Comparison of ENCODE assay signal across 8 cellular contexts in genomic region chr10:114631678-114632417, GRCh38. TPM values are rescaled to one million over a fixed set of nuclear protein-coding genes. Genes with fewer than 3 reads are reported as not detected.
DNase-seq lines count a peak whose midpoint lies in the region; ATAC-seq and TF ChIP-seq lines count a peak whose summit lies in the region.

No MANE protein-coding gene starts in this region.

- H3K27ac Mint-ChIP-seq in Caco-2 (ENCODE audit: unreplicated experiment), result peak overlapping the region; percentile 85
- no peak overlapping the region for H3K27ac Mint-ChIP-seq in activated CD4-positive, alpha-beta memory T cell treated with anti-CD3 and anti-CD28 coated beads for 36 hours
- H3K27ac Mint-ChIP-seq in type B pancreatic cell, result peak overlapping the region; percentile 98

- H3K4me3 Mint-ChIP-seq in Caco-2 (ENCODE audit: unreplicated experiment) (peak overlapping the region; percentile 87), type B pancreatic cell (peak overlapping the region; percentile 95)
- H3K4me3 Mint-ChIP-seq in activated CD4-positive, alpha-beta memory T cell treated with anti-CD3 and anti-CD28 coated beads for 36 hours, result peak overlapping the region; percentile 78

- H3K9me3 Mint-ChIP-seq in Caco-2 (ENCODE audit: unreplicated experiment), result no peaks in the 10 kb centered on the region
- H3K9me3 Mint-ChIP-seq in activated CD4-positive, alpha-beta memory T cell treated with anti-CD3 and anti-CD28 coated beads for 36 hours, result no peaks in the 10 kb centered on the region
- no peaks in the 10 kb centered on the region for H3K9me3 Mint-ChIP-seq in type B pancreatic cell

- CTCF ChIA-PET in Caco-2 (lab: Charles Lee), result interaction anchor here (0.6 to 1.4 kb wide), 4 partner anchors 8 to 741 kb away, joined by 3 to 5 read pairs (median 3); no protein-coding TSS in a partner anchor
- CTCF ChIA-PET in activated CD4-positive, alpha-beta memory T cell treated with anti-CD3 and anti-CD28 coated beads for 36 hours (lab: Charles Lee), result interaction anchor here (0.5 to 0.9 kb wide), 4 partner anchors 29 to 82 kb away, joined by 3 to 4 read pairs (median 3); no protein-coding TSS in a partner anchor

- H3K36me3 Mint-ChIP-seq in Caco-2 (ENCODE audit: insufficient read depth, unreplicated experiment), result peaks cover 7% of the 10 kb centered on the region
- no peaks in the 10 kb centered on the region for H3K36me3 Mint-ChIP-seq in activated CD4-positive, alpha-beta memory T cell treated with anti-CD3 and anti-CD28 coated beads for 36 hours
- no peaks in the 10 kb centered on the region for H3K36me3 Mint-ChIP-seq in type B pancreatic cell

- DNase-seq in Caco-2 (peak; percentile 84 to 85), erythroblast (lab: John Stamatoyannopoulos, UW) (peak; percentile 49 to 58), myocyte (ENCODE audit: low read depth) (peak; percentile 93), type B pancreatic cell (ENCODE audit: extremely low spot score, unreplicated experiment) (peak; percentile 77), KG1 (lab: John Stamatoyannopoulos, UW) (no peak)
- DNase-seq in activated CD4-positive, alpha-beta memory T cell treated with anti-CD3 and anti-CD28 coated beads for 36 hours, result peak; percentile 43

- POLR2A ChIA-PET in Caco-2 (lab: Charles Lee), result interaction anchor here (0.6 to 1.4 kb wide), 4 partner anchors 11 to 72 kb away, joined by 3 to 4 read pairs (median 3); no protein-coding TSS in a partner anchor
- POLR2A ChIA-PET in activated CD4-positive, alpha-beta memory T cell treated with anti-CD3 and anti-CD28 coated beads for 36 hours (lab: Charles Lee), result interaction anchor here (1.0 kb wide), 1 partner anchor 19 kb away, joined by 3 read pairs; no protein-coding TSS in a partner anchor

- peak; percentile 64 for ATAC-seq in GM19455 (IDR thresholded peaks at IDR 0.05; ENCODE audit: unreplicated experiment)
- ATAC-seq in HG03558 (IDR thresholded peaks at IDR 0.05; ENCODE audit: extremely low read depth, unreplicated experiment), result peak; percentile 58

- no peaks in the 10 kb centered on the region for H3K36me3 ChIP-seq in Caco-2 (ENCODE audit: control insufficient read depth, insufficient read depth, low read length)

- H3K4me1 ChIP-seq in Caco-2, result peaks cover 52% of the 10 kb centered on the region

- H3K4me1 Mint-ChIP-seq in Caco-2 (ENCODE audit: low read depth, unreplicated experiment), result peaks cover 52% of the 10 kb centered on the region
- peaks cover 21% of the 10 kb centered on the region for H3K4me1 Mint-ChIP-seq in activated CD4-positive, alpha-beta memory T cell treated with anti-CD3 and anti-CD28 coated beads for 36 hours (ENCODE audit: low read depth)
- H3K4me1 Mint-ChIP-seq in type B pancreatic cell (ENCODE audit: unreplicated experiment), result peaks cover 44% of the 10 kb centered on the region

- TF ChIP-seq CTCF in Caco-2 (IDR thresholded peaks at IDR 0.05; ENCODE audit: insufficient read depth in 1 of 2, low read depth in 1 of 2, low read length in 1 of 2, severe bottlenecking in 1 of 2, unreplicated experiment in 1 of 2), result no peak
- peak; percentile 24 for TF ChIP-seq CTCF in type B pancreatic cell (conservative IDR thresholded peaks at IDR 0.05)

- no peaks in the 10 kb centered on the region for H3K27me3 ChIP-seq in Caco-2 (replicated peaks; ENCODE audit: control insufficient read depth, insufficient read depth, low read length)

- no TSS peak for BruUV-seq in Caco-2 (replicated peaks; lab: Mats Ljungman, UMichigan)

- no peak for TF ChIP-seq POLR2A in erythroblast (IDR thresholded peaks at IDR 0.05; ENCODE audit: low read length)

- H3K4me3 ChIP-seq in Caco-2 (ENCODE audit: low read depth, low read length), result peak overlapping the region; percentile 54

- no peaks in the 10 kb centered on the region for H3K9me3 ChIP-seq in Caco-2

- H3K27me3 Mint-ChIP-seq in Caco-2 (ENCODE audit: insufficient read depth, unreplicated experiment), result no peaks in the 10 kb centered on the region
- H3K27me3 Mint-ChIP-seq in activated CD4-positive, alpha-beta memory T cell treated with anti-CD3 and anti-CD28 coated beads for 36 hours, result peaks cover 45% of the 10 kb centered on the region
- peaks cover 27% of the 10 kb centered on the region for H3K27me3 Mint-ChIP-seq in type B pancreatic cell

- intact Hi-C loops in Caco-2 (cut with micrococcal nuclease; ENCODE audit: unreplicated experiment), result loop anchor here (2.0 kb wide), 2 partner anchors 63 to 81 kb away; no protein-coding TSS in a partner anchor
- intact Hi-C loops in activated CD4-positive, alpha-beta memory T cell treated with anti-CD3 and anti-CD28 coated beads for 36 hours (cut with micrococcal nuclease), result loop anchor here (2.0 kb wide), 1 partner anchor 17 kb away; no protein-coding TSS in a partner anchor

RNA-seq across cellular contexts. Expression of gene ABLIM1, which starts 26.2 kb away (rescaled TPM):
- total RNA-seq in Caco-2 (2022) (71.7 and 79.3 TPM in 2 replicates), myocyte (19.0 and 21.2 TPM in 2 replicates), type B pancreatic cell (ENCODE audit: low replicate concordance) (77.7 and 143 TPM in 2 replicates)
- total RNA-seq in activated CD4-positive, alpha-beta memory T cell treated with anti-CD3 and anti-CD28 coated beads for 36 hours, result 100 to 1,000 TPM; 119 to 128 TPM
- polyA plus RNA-seq in myocyte (2012), result 18.2 TPM
